ENCODE assay signal across 19 cellular contexts in the genomic region with DNA sequence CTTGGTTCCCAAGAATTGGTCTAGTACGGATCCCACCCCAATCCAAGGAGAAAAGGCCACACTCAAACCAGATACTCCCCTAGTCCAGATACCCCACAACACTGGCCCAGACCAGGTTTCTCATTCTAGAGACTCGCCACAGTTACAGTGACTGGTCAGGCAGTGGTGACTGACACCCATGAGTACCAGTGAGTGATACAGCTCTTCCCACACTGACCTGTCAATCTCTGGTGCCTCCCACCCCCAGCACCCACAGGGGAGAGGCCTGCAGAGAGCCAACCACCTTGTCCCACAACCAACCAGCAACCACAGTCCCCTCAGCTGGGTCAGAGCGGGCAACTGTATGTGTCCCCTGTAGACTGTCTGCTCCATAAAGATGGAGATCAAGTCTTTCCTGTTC.
DNase-seq lines count a peak whose midpoint lies in the region; ATAC-seq, FAIRE-seq and TF ChIP-seq lines count a peak whose summit lies in the region.
"Had no signal": no experiment of that assay in that cellular context is flagged by ENCODE, and none has a peak within 500 bp of the region (broad histone marks: within the 10 kb centered on the region; RNA-seq: fewer than 3 reads in every experiment).

No MANE protein-coding gene starts in this region.

- peak overlapping the region; percentile 25; the same call in 1 of the 2 replicates for H3K18ac ChIP-seq in IMR-90 (ENCODE audit: low read depth, low read length)
- H3K18ac ChIP-seq in H1 (ENCODE audit: extremely low read depth, low read length), result no peak overlapping the region
- no peak overlapping the region for H3K18ac ChIP-seq in mesendoderm (ENCODE audit: low read length)

- peak overlapping the region; percentile 64 for H3K23ac ChIP-seq in IMR-90 (ENCODE audit: low read depth, low read length)
- no peak overlapping the region for H3K23ac ChIP-seq in H1 (ENCODE audit: insufficient read length)
- H3K23ac ChIP-seq in mesendoderm (ENCODE audit: low read length), result no peak overlapping the region

- TF ChIP-seq POLR2A in IMR-90 (IDR thresholded peaks at IDR 0.05; ENCODE audit: low read depth, low read length) (no peak), H1 (IDR thresholded peaks at IDR 0.05; ENCODE audit: control extremely low read depth in 1 of 2, low read depth in 2 of 2, low read length in 2 of 2) (no peak)

- intact Hi-C loops in IMR-90 (cut with micrococcal nuclease), result no loop called here
- intact Hi-C loops in psoas muscle (cut with DNase I), result loop anchor here in 1 of 2 donors (5.0 kb wide), 1 partner anchor 34 kb away; no protein-coding TSS in a partner anchor
- intact Hi-C loops in A673 (cut with micrococcal nuclease; ENCODE audit: unreplicated experiment), result no loop called here
- intact Hi-C loops in aorta (cut with DNase I), result loop anchor here in 1 of 2 donors (5.0 kb wide), 1 partner anchor 39 kb away; no protein-coding TSS in a partner anchor

- peak overlapping the region; percentile 64 to 95 (median 84) for H3K4me2 ChIP-seq in BLaER1 treated with 17β-estradiol and CSF1 and Interleukin-3, amounts not matched to agents 10 nM and 100 nM
- no peak overlapping the region for H3K4me2 ChIP-seq in IMR-90 (ENCODE audit: low read depth, low read length)
- no peak overlapping the region for H3K4me2 ChIP-seq in H1 (ENCODE audit: insufficient read depth in 1 of 2, low read depth in 2 of 2, low read length in 2 of 2)
- no peak overlapping the region for H3K4me2 ChIP-seq in mesendoderm (ENCODE audit: low read length)
- H3K4me2 ChIP-seq: neural progenitor cell, PC-9 had no signal

- H3K79me1 ChIP-seq in IMR-90 (ENCODE audit: low read depth in 1 of 2, low read length in 2 of 2), result peaks cover 52 to 96% of the 10 kb centered on the region in 2 experiments
- no peaks in the 10 kb centered on the region; the same call in 1 of the 2 replicates for H3K79me1 ChIP-seq in H1 (ENCODE audit: low read depth, low read length)
- peaks cover 2% of the 10 kb centered on the region for H3K79me1 ChIP-seq in mesendoderm (ENCODE audit: low read length)

- POLR2A ChIA-PET in IMR-90 (lab: Charles Lee; ENCODE audit: unreplicated experiment), result no interaction called here
- POLR2A ChIA-PET in H1 (lab: Charles Lee; ENCODE audit: partially characterized antibody), result interaction anchor here (1.4 to 4.3 kb wide), 2 partner anchors 9 to 29 kb away, joined by 3 to 20 read pairs; no protein-coding TSS in a partner anchor
- POLR2A ChIA-PET in A673 (lab: Charles Lee; ENCODE audit: low non-redundant PET), result no interaction called here

- H2BK5ac ChIP-seq in IMR-90 (ENCODE audit: low read depth, low read length, poor library complexity, severe bottlenecking) (peak overlapping the region; percentile 48), H1 (ENCODE audit: low read depth, low read length) (no peak overlapping the region), mesendoderm (ENCODE audit: low read length) (no peak overlapping the region)

- H2BK15ac ChIP-seq in IMR-90 (ENCODE audit: low read depth, low read length), result no peak overlapping the region
- H2BK15ac ChIP-seq in H1 (ENCODE audit: low read length), result no peak overlapping the region
- H2BK15ac ChIP-seq in mesendoderm (replicated peaks; ENCODE audit: low read depth), result no peak overlapping the region

- H2AK9ac ChIP-seq in IMR-90 (replicated peaks; ENCODE audit: low read depth, low read length, poor library complexity), result peak overlapping the region; percentile 16

- H2AFZ ChIP-seq in IMR-90 (replicated peaks; ENCODE audit: low read length, poor library complexity), result no peak overlapping the region
- H2AFZ ChIP-seq in H1 (ENCODE audit: low read length), result no peak overlapping the region
- H2AFZ ChIP-seq: neural progenitor cell, PC-9 had no signal

- TF ChIP-seq EP300 in H1 (IDR thresholded peaks at IDR 0.05; ENCODE audit: borderline replicate concordance in 1 of 2, low read depth in 2 of 2, low read length in 2 of 2), result no peak

- H3K4me3 ChIP-seq in BLaER1 treated with 17β-estradiol and CSF1 and Interleukin-3, amounts not matched to agents 10 nM and 100 nM, result no peak overlapping the region
- H3K4me3 ChIP-seq in IMR-90 (ENCODE audit: insufficient read depth, low read depth, low read length) (no peak overlapping the region), H1 (ENCODE audit: extremely low read depth in 1 of 4, insufficient read depth in 2 of 4, low read depth in 3 of 4, low read length in 4 of 4) (no peak overlapping the region), psoas muscle (no peak overlapping the region), mesendoderm (ENCODE audit: low read length) (no peak overlapping the region), A673 (ENCODE audit: low read depth, low read length, poor library complexity, severe bottlenecking) (no peak overlapping the region), aorta (ENCODE audit: low read length in 2 of 2) (no peak overlapping the region)
- H3K4me3 ChIP-seq: neural progenitor cell, PC-9 had no signal

- H3K9ac ChIP-seq in BLaER1 treated with 17β-estradiol and CSF1 and Interleukin-3, amounts not matched to agents 10 nM and 100 nM, result peak overlapping the region in 8 of 11 experiments; percentile 16 to 49 (median 23); a peak in 6 of 22 replicates
- H3K9ac ChIP-seq in IMR-90 (ENCODE audit: low read depth, low read length), result no peak overlapping the region
- H3K9ac ChIP-seq in H1 (replicated peaks in 1 of 4; ENCODE audit: extremely low read depth in 1 of 4, low read depth in 3 of 4, low read length in 3 of 4), result no peak overlapping the region
- no peak overlapping the region for H3K9ac ChIP-seq in mesendoderm (ENCODE audit: low read length)
- H3K9ac ChIP-seq: neural progenitor cell had no signal

- BruUV-seq in IMR-90 (replicated peaks; lab: Mats Ljungman, UMichigan) (no TSS peak), A673 (replicated peaks; lab: Mats Ljungman, UMichigan) (no TSS peak)

- DNase-seq in IMR-90 (no peak), H1 (ENCODE audit: low read depth in 1 of 2, low spot score in 2 of 2) (no peak), psoas muscle (no peak), mesendoderm (no peak), A673 (ENCODE audit: low spot score) (no peak), aorta (no peak)
- DNase-seq: central memory CD4-positive, alpha-beta T cell; effector memory CD8-positive, alpha-beta T cell; kidney; NCI-H1417; NCI-H774; PC-9; retina; stimulated activated naive CD4-positive, alpha-beta T cell treated with Interleukin-2 at 50 U/mL for 16 hours; T-helper 9 cell had no signal

- no peak for TF ChIP-seq RAD21 in IMR-90 (IDR thresholded peaks at IDR 0.05; ENCODE audit: low read length)
- TF ChIP-seq RAD21 in H1 (IDR thresholded peaks at IDR 0.05 in 1 of 2, conservative IDR thresholded peaks at IDR 0.05 in 1 of 2; ENCODE audit: low read depth in 2 of 2, low read length in 2 of 2), result no peak

- dilution Hi-C loops in IMR-90 (cut with HindIII; ENCODE audit: low sequenced_read_pairs, unreplicated experiment), result no loop called here

- TF ChIP-seq CTCF in IMR-90 (conservative IDR thresholded peaks at IDR 0.05; ENCODE audit: low read depth, low read length) (no peak), H1 (IDR thresholded peaks at IDR 0.05; ENCODE audit: control extremely low read depth in 1 of 3, insufficient read depth in 1 of 3, low read depth in 1 of 3, low read length in 3 of 3) (no peak), psoas muscle (IDR thresholded peaks at IDR 0.05) (no peak), A673 (conservative IDR thresholded peaks at IDR 0.05; ENCODE audit: low read depth, low read length) (no peak)

- ATAC-seq in IMR-90 (ENCODE audit: low read depth), result no peak
- no peak for ATAC-seq in psoas muscle
- ATAC-seq in HG02610 (IDR thresholded peaks at IDR 0.05; ENCODE audit: unreplicated experiment), result no peak
- no peak for ATAC-seq in aorta (ENCODE audit: low FRiP score)
- ATAC-seq: effector memory CD8-positive, alpha-beta T cell had no signal

- 83% methylated on average over 1 of the region's 3 CpGs; no CpG with 5 or more reads in 1 of the 2 experiments for WGBS in IMR-90 (ENCODE audit: extremely low coverage in 2 of 2, insufficient read length in 1 of 2), 2 experiments
- 98% methylated on average over 3 of the region's 3 CpGs; no CpG with 5 or more reads in 1 of the 2 experiments for WGBS in H1 (ENCODE audit: extremely low coverage in 1 of 2, insufficient coverage in 1 of 2, insufficient read length in 1 of 2, insufficient replicate concordance in 2 of 2, low coverage in 1 of 2, low lambda C conversion rate in 2 of 2, missing lambda C conversion rate in 1 of 2), 2 experiments
- 97 to 100% (median 98%) methylated on average over 3 of the region's 3 CpGs for WGBS in psoas muscle, 3 donors
- WGBS in mesendoderm (ENCODE audit: extremely low coverage, insufficient coverage, low lambda C conversion rate), result no CpG with 5 or more reads among the region's 3 CpGs
- 96 to 97% methylated on average over 3 of the region's 3 CpGs for WGBS in aorta, 2 donors

- no peak overlapping the region for H4K5ac ChIP-seq in IMR-90 (ENCODE audit: low read depth, low read length)
- H4K5ac ChIP-seq in H1 (ENCODE audit: insufficient read length, low read depth, low read length), result no peak overlapping the region
- H4K5ac ChIP-seq in mesendoderm (ENCODE audit: low read length), result no peak overlapping the region

- H3K27ac ChIP-seq in BLaER1 treated with 17β-estradiol and CSF1 and Interleukin-3, amounts not matched to agents 10 nM and 100 nM, result peak overlapping the region; percentile 6 to 73 (median 65); a peak in 21 of 22 replicates
- H3K27ac ChIP-seq in IMR-90 (ENCODE audit: insufficient read depth, low read length) (peak overlapping the region; percentile 1; the same call in 1 of the 2 replicates), H1 (ENCODE audit: low read depth, low read length) (no peak overlapping the region), psoas muscle (peak overlapping the region; percentile 82), mesendoderm (ENCODE audit: low read depth, low read length) (no peak overlapping the region), A673 (ENCODE audit: low read depth, low read length, poor library complexity, severe bottlenecking) (no peak overlapping the region), aorta (ENCODE audit: low read depth in 1 of 2, low read length in 2 of 2) (peak overlapping the region in 1 of 2 donors; percentile 49)
- H3K27ac ChIP-seq: neural progenitor cell, PC-9 had no signal

- no peak overlapping the region for H3K56ac ChIP-seq in IMR-90 (ENCODE audit: extremely low read depth, insufficient read depth, low read length)
- H3K56ac ChIP-seq in H1 (replicated peaks; ENCODE audit: insufficient read length, low read depth, low read length), result no peak overlapping the region
- no peak overlapping the region for H3K56ac ChIP-seq in mesendoderm (ENCODE audit: low read length)

- H3K4ac ChIP-seq in IMR-90 (ENCODE audit: low read depth, low read length) (peak overlapping the region; percentile 66), H1 (replicated peaks; ENCODE audit: insufficient read length, low read depth, low read length) (no peak overlapping the region), mesendoderm (ENCODE audit: low read depth, low read length) (no peak overlapping the region)

- CTCF ChIA-PET in IMR-90 (lab: Yijun Ruan, JAX), result interaction anchor here (1.3 kb wide), 1 partner anchor 40 kb away, joined by 3 read pairs; no protein-coding TSS in a partner anchor
- CTCF ChIA-PET in H1 (lab: Charles Lee; ENCODE audit: partially characterized antibody), result interaction anchor here (0.6 to 27.1 kb wide), 7 partner anchors 9 to 206 kb away, joined by 3 to 336 read pairs (median 10); no protein-coding TSS in a partner anchor
- CTCF ChIA-PET in A673 (lab: Charles Lee), result no interaction called here

- 0 out of 2 replicates have a peak overlapping the region, but pooled peaks have one; percentile 18 for H4K91ac ChIP-seq in IMR-90 (ENCODE audit: insufficient read depth, low read depth, low read length)
- no peak overlapping the region for H4K91ac ChIP-seq in H1 (replicated peaks; ENCODE audit: insufficient read length, low read length)

- H2BK120ac ChIP-seq in IMR-90 (ENCODE audit: low read depth, low read length) (no peak overlapping the region), H1 (replicated peaks; ENCODE audit: low read depth, low read length) (no peak overlapping the region), mesendoderm (ENCODE audit: low read depth, low read length) (no peak overlapping the region)

- H3K79me2 ChIP-seq in H1 (ENCODE audit: control insufficient read depth in 1 of 2, insufficient read depth in 2 of 2, low read length in 2 of 2) (0 out of 4 replicates have a peak, but pooled peaks cover 0 to 3% of the 10 kb centered on the region in 2 experiments), mesendoderm (ENCODE audit: control insufficient read depth, insufficient read depth, low read length) (no peaks in the 10 kb centered on the region)

- in situ Hi-C loops in IMR-90 (cut with MboI; ENCODE audit: low sequenced_read_pairs), result no loop called here

- H4K8ac ChIP-seq in IMR-90 (ENCODE audit: low read depth in 2 of 2, low read length in 2 of 2) (peak overlapping the region in 1 of 2 experiments; percentile 29; a peak in 1 of 4 replicates), H1 (ENCODE audit: extremely low read depth, insufficient read depth, low read length) (no peak overlapping the region), mesendoderm (ENCODE audit: low read depth, low read length) (no peak overlapping the region)

- H2BK12ac ChIP-seq in H1 (ENCODE audit: low read depth, low read length), result no peak overlapping the region

- H2BK20ac ChIP-seq in IMR-90 (ENCODE audit: low read depth, low read length) (no peak overlapping the region), H1 (ENCODE audit: low read length) (no peak overlapping the region)

- no peaks in the 10 kb centered on the region for H3K23me2 ChIP-seq in H1 (ENCODE audit: low read depth, low read length)

- peaks cover 62 to 88% (median 76%) of the 10 kb centered on the region in 10 experiments for H3K4me1 ChIP-seq in BLaER1 treated with 17β-estradiol and CSF1 and Interleukin-3, amounts not matched to agents 10 nM and 100 nM
- peaks cover 33% of the 10 kb centered on the region for H3K4me1 ChIP-seq in IMR-90 (ENCODE audit: control insufficient read depth, insufficient read depth, low read length)
- H3K4me1 ChIP-seq in H1 (replicated peaks in 1 of 4; ENCODE audit: control insufficient read depth in 3 of 4, insufficient read depth in 4 of 4, low read length in 3 of 4), result peaks cover 0 to 28% (median 19%) of the 10 kb centered on the region in 4 experiments; a peak in 6 of 7 replicates
- H3K4me1 ChIP-seq in psoas muscle, result peaks cover 79% of the 10 kb centered on the region
- H3K4me1 ChIP-seq in mesendoderm (ENCODE audit: control insufficient read depth, low read depth, low read length), result no peaks in the 10 kb centered on the region
- no peaks in the 10 kb centered on the region for H3K4me1 ChIP-seq in A673 (ENCODE audit: insufficient read depth, low read length, poor library complexity, severe bottlenecking)
- H3K4me1 ChIP-seq in aorta (ENCODE audit: control insufficient read depth in 1 of 2, insufficient read depth in 2 of 2, low read length in 2 of 2), result peaks cover 2 to 8% of the 10 kb centered on the region in 2 donors

- H3K14ac ChIP-seq in IMR-90 (replicated peaks; ENCODE audit: low read depth, low read length) (peak overlapping the region; percentile 88), H1 (ENCODE audit: insufficient read length) (no peak overlapping the region)

- no peak for FAIRE-seq in H1 (lab: Jason Lieb, UNC)
- FAIRE-seq: kidney, urothelium cell line had no signal

- peaks cover 65 to 88% (median 81%) of the 10 kb centered on the region in 11 experiments for H3K36me3 ChIP-seq in BLaER1 treated with 17β-estradiol and CSF1 and Interleukin-3, amounts not matched to agents 10 nM and 100 nM
- H3K36me3 ChIP-seq in IMR-90 (ENCODE audit: control insufficient read depth, insufficient read depth, low read length), result peaks cover 24% of the 10 kb centered on the region
- H3K36me3 ChIP-seq in H1 (ENCODE audit: control insufficient read depth in 2 of 4, insufficient read depth in 4 of 4, low read length in 3 of 4), result no peaks in the 10 kb centered on the region
- H3K36me3 ChIP-seq in psoas muscle (ENCODE audit: insufficient read depth in 1 of 2, low read depth in 1 of 2), result peaks cover 0 to 9% of the 10 kb centered on the region in 2 donors
- H3K36me3 ChIP-seq in mesendoderm (ENCODE audit: control insufficient read depth, insufficient read depth, low read length), result peaks cover 4% of the 10 kb centered on the region
- H3K36me3 ChIP-seq in A673 (ENCODE audit: insufficient read depth, low read length, poor library complexity, severe bottlenecking), result peaks cover 7% of the 10 kb centered on the region
- H3K36me3 ChIP-seq in aorta (ENCODE audit: control insufficient read depth in 1 of 2, insufficient read depth in 2 of 2, low read length in 1 of 2), result no peaks in the 10 kb centered on the region
- H3K36me3 ChIP-seq: neural progenitor cell had no signal

- H3K9me1 ChIP-seq in IMR-90 (ENCODE audit: insufficient read depth, low read length), result peaks cover 64% of the 10 kb centered on the region

- no peaks in the 10 kb centered on the region for H3K9me3 ChIP-seq in BLaER1 treated with 17β-estradiol and CSF1 and Interleukin-3, amounts not matched to agents 10 nM and 100 nM (replicated peaks in 1 of 11)
- H3K9me3 ChIP-seq in IMR-90 (ENCODE audit: control insufficient read depth, insufficient read depth, low read length), result no peaks in the 10 kb centered on the region
- no peaks in the 10 kb centered on the region for H3K9me3 ChIP-seq in H1 (ENCODE audit: insufficient read depth in 2 of 2, low read depth in 1 of 2, low read length in 1 of 2)
- no peaks in the 10 kb centered on the region for H3K9me3 ChIP-seq in psoas muscle
- no peaks in the 10 kb centered on the region for H3K9me3 ChIP-seq in A673 (ENCODE audit: low read depth, low read length, poor library complexity, severe bottlenecking)
- H3K9me3 ChIP-seq in aorta (ENCODE audit: control insufficient read depth, low read length), result no peaks in the 10 kb centered on the region

- peaks cover 52 to 99% (median 62%) of the 10 kb centered on the region in 11 experiments for H4K20me1 ChIP-seq in BLaER1 treated with 17β-estradiol and CSF1 and Interleukin-3, amounts not matched to agents 10 nM and 100 nM
- H4K20me1 ChIP-seq in IMR-90 (ENCODE audit: insufficient read depth, low read length) (peaks cover 74% of the 10 kb centered on the region), H1 (replicated peaks in 1 of 2; ENCODE audit: control insufficient read depth in 1 of 2, insufficient read depth in 2 of 2, low read length in 2 of 2) (no peaks in the 10 kb centered on the region)

- H2AK5ac ChIP-seq in IMR-90 (ENCODE audit: low read depth, low read length) (peak overlapping the region; percentile 60), H1 (ENCODE audit: low read depth, low read length) (peak overlapping the region; percentile 20; the same call in 1 of the 2 replicates), mesendoderm (ENCODE audit: low read length) (no peak overlapping the region)

- H3K27me3 ChIP-seq in BLaER1 treated with 17β-estradiol and CSF1 and Interleukin-3, amounts not matched to agents 10 nM and 100 nM, result no peaks in the 10 kb centered on the region
- H3K27me3 ChIP-seq in IMR-90 (ENCODE audit: control insufficient read depth, insufficient read depth, low read length), result no peaks in the 10 kb centered on the region
- H3K27me3 ChIP-seq in H1 (replicated peaks in 1 of 4; ENCODE audit: control insufficient read depth in 3 of 4, extremely low read depth in 1 of 4, insufficient read depth in 3 of 4, low read length in 3 of 4), result no peaks in the 10 kb centered on the region
- no peaks in the 10 kb centered on the region for H3K27me3 ChIP-seq in psoas muscle (ENCODE audit: insufficient read depth in 3 of 3, low read length in 2 of 3)
- no peaks in the 10 kb centered on the region for H3K27me3 ChIP-seq in mesendoderm (ENCODE audit: insufficient read depth, low read length, poor library complexity)
- no peaks in the 10 kb centered on the region for H3K27me3 ChIP-seq in A673 (replicated peaks; ENCODE audit: insufficient read depth, low read depth, low read length, poor library complexity)
- no peaks in the 10 kb centered on the region for H3K27me3 ChIP-seq in aorta (ENCODE audit: control insufficient read depth in 1 of 2, insufficient read depth in 2 of 2, low read length in 1 of 2)
- H3K27me3 ChIP-seq: neural progenitor cell had no signal

Comparison
In these comparisons a context has a peak if more than half of its experiments do, and no peak if none do; other contexts are left out.
1. H3K27ac ChIP-seq: peak in BLaER1 treated with 17β-estradiol and CSF1 and Interleukin-3, amounts not matched to agents 10 nM and 100 nM (11 of 11), IMR-90 (single experiment) and psoas muscle (single experiment); none in H1 (single experiment), mesendoderm (single experiment) and A673 (single experiment).
2. H3K4me2 ChIP-seq: peak in BLaER1 treated with 17β-estradiol and CSF1 and Interleukin-3, amounts not matched to agents 10 nM and 100 nM (11 of 11); none in IMR-90 (single experiment), H1 (0 of 2) and mesendoderm (single experiment).
3. H3K9ac ChIP-seq: peak in BLaER1 treated with 17β-estradiol and CSF1 and Interleukin-3, amounts not matched to agents 10 nM and 100 nM (8 of 11); none in IMR-90 (single experiment), H1 (0 of 4) and mesendoderm (single experiment).